In the genomic region with DNA sequence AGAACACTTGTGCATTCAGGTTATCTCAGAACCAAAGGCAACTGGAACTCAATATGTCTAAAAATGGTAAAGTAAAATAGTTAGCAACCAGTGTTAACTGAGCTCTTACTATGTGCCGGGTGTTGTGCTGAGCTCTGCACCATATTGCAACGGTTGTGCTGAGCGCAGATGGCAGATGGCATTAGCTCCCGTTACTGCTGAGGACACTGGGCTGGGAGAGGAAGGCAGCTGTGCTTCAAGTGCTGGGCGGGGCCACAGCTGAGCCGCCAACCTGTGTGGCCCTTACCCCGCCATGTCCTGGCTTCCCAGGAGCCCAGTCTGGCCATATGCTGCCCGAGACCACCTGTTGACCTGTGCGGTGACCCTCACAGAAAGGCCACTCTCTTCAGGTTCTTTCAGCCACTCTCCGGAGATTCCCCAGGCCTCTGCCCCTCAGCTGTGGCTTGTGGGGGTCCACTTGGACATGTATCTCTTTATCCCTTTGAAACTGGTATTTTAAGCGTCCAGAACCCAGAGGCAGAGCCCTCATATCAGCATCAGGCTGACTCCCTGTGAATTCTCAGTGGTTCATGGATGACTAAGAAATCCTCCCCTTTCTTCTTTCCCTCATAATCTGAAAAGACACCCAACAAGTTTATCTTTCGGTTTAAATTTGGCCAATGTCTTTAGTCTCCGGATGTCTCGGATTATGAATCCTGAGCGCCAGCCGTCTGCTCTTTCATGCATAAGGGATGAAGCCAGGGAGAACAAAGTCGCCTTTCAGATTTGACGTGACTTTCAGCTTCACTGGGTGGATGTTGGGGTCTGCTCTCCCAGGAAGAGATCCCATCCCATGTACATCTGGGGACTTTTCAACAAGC, we compare ENCODE assay signal across 13 cellular contexts. TPM values are rescaled to one million over a fixed set of nuclear protein-coding genes. Genes with fewer than 3 reads are reported as not detected.
DNase-seq lines count a peak whose midpoint lies in the region; ATAC-seq, FAIRE-seq and TF ChIP-seq lines count a peak whose summit lies in the region.
"Had no signal": no experiment of that assay in that cellular context is flagged by ENCODE, and none has a peak within 500 bp of the region (broad histone marks: within the 10 kb centered on the region; RNA-seq: fewer than 3 reads in every experiment).

No MANE protein-coding gene starts in this region.

- no peak; the same call in 1 of the 2 replicates for TF ChIP-seq EP300 in K562 (IDR thresholded peaks at IDR 0.05; ENCODE audit: low read length)

- POLR2A ChIA-PET in K562 (lab: Yijun Ruan, JAX) = interaction anchor here (0.6 to 6.6 kb wide), 3 partner anchors 10 to 201 kb away, joined by 3 to 39 read pairs (median 10); no protein-coding TSS in a partner anchor

- H3K4me3 ChIP-seq in K562 = no peak overlapping the region
- H3K4me3 ChIP-seq: adrenal gland had no signal

- no peak for TF ChIP-seq RAD21 in K562 (CRISPR knock-in tag; conservative IDR thresholded peaks at IDR 0.05 in 1 of 2, IDR thresholded peaks at IDR 0.05 in 1 of 2)

- no peaks in the 10 kb centered on the region for H3K9me3 ChIP-seq in K562 (replicated peaks; ENCODE audit: control insufficient read depth, insufficient read depth, low read depth, low read length)
- H3K9me3 ChIP-seq: adrenal gland, BE2C had no signal

- no peak overlapping the region; the same call in 2 of the 3 replicates for H3K27ac ChIP-seq in K562 (ENCODE audit: extremely low read depth, low read depth, low read length)

- peak overlapping the region in 1 of 7 donors; percentile 32 for H3K27ac Mint-ChIP-seq in CD14-positive monocyte
- H3K27ac Mint-ChIP-seq: activated CD4-positive, alpha-beta T cell treated with anti-CD3 and anti-CD28 coated beads, Interleukin-2, amount 10 ng/mL, durations not matched to agents 7 days and 5 days had no signal

- H3K36me3 ChIP-seq in K562 (ENCODE audit: control insufficient read depth, insufficient read depth, low read length) = peaks cover 3% of the 10 kb centered on the region; the same call in 1 of the 3 replicates
- H3K36me3 ChIP-seq: BE2C had no signal

- DNase-seq in Ammon's horn (ENCODE audit: low spot score) = peak; percentile 47
- peak; percentile 18 for DNase-seq in HT1080 (ENCODE audit: low read depth)
- DNase-seq in K562 (ENCODE audit: extremely low read depth in 1 of 4, low spot score in 3 of 4) = peak in 3 of 4 experiments; percentile 46 to 55 (median 51)
- DNase-seq in midbrain (lab: John Stamatoyannopoulos, UW) = peak; percentile 24
- no peak for DNase-seq in CD14-positive monocyte (ENCODE audit: low spot score)
- DNase-seq: activated CD4-positive, alpha-beta T cell treated with anti-CD3 and anti-CD28 coated beads, Interleukin-2, amount 10 ng/mL, durations not matched to agents 7 days and 5 days; Right ventricle myocardium superior had no signal

- no peaks in the 10 kb centered on the region for H3K9me3 Mint-ChIP-seq in CD14-positive monocyte
- H3K9me3 Mint-ChIP-seq: activated CD4-positive, alpha-beta T cell treated with anti-CD3 and anti-CD28 coated beads, Interleukin-2, amount 10 ng/mL, durations not matched to agents 7 days and 5 days had no signal

- H3K9me1 ChIP-seq in K562 (ENCODE audit: control insufficient read depth, insufficient read depth, low read length) = peaks cover 11% of the 10 kb centered on the region

- peak; percentile 8; the same call in 2 of the 3 replicates for ATAC-seq in K562
- no peak for ATAC-seq in GM21723 (IDR thresholded peaks at IDR 0.05; ENCODE audit: unreplicated experiment)
- ATAC-seq in HG03095 (IDR thresholded peaks at IDR 0.05; ENCODE audit: unreplicated experiment) = no peak
- ATAC-seq in GM21528 (IDR thresholded peaks at IDR 0.05; ENCODE audit: low FRiP score, unreplicated experiment) = no peak

- TF ChIP-seq POLR2A in K562 (conservative IDR thresholded peaks at IDR 0.05) = no peak

- no peaks in the 10 kb centered on the region for H3K79me2 ChIP-seq in K562 (ENCODE audit: control insufficient read depth, insufficient read depth, low read length)

- peak overlapping the region in 1 of 2 experiments; percentile 47; a peak in 2 of 4 replicates for H3K9ac ChIP-seq in K562 (ENCODE audit: insufficient read depth in 1 of 2, low read depth in 2 of 2, low read length in 2 of 2)

- CTCF ChIA-PET in K562 (lab: Yijun Ruan, JAX; ENCODE audit: low intra/inter-chr PET ratio) = interaction anchor here (0.6 kb wide), 1 partner anchor 139 kb away, joined by 3 read pairs; no protein-coding TSS in a partner anchor

- H3K4me3 Mint-ChIP-seq in CD14-positive monocyte = no peak overlapping the region
- H3K4me3 Mint-ChIP-seq: activated CD4-positive, alpha-beta T cell treated with anti-CD3 and anti-CD28 coated beads, Interleukin-2, amount 10 ng/mL, durations not matched to agents 7 days and 5 days had no signal

- H3K27me3 Mint-ChIP-seq in CD14-positive monocyte (ENCODE audit: low read depth in 3 of 3) = peaks cover 1 to 12% (median 8%) of the 10 kb centered on the region in 3 donors
- H3K27me3 Mint-ChIP-seq: activated CD4-positive, alpha-beta T cell treated with anti-CD3 and anti-CD28 coated beads, Interleukin-2, amount 10 ng/mL, durations not matched to agents 7 days and 5 days had no signal

- intact Hi-C loops in K562 (cut with micrococcal nuclease) (no loop called here), CD14-positive monocyte (cut with micrococcal nuclease) (no loop called here)

- BruUV-seq in K562 (replicated peaks; lab: Mats Ljungman, UMichigan) = no TSS peak

- peaks cover 22 to 34% of the 10 kb centered on the region in 2 donors for H3K36me3 Mint-ChIP-seq in CD14-positive monocyte

- peaks cover 0 to 25% of the 10 kb centered on the region in 2 experiments; a peak in 2 of 5 replicates for H3K27me3 ChIP-seq in K562 (ENCODE audit: control insufficient read depth in 2 of 2, insufficient read depth in 2 of 2, low read length in 2 of 2)
- H3K27me3 ChIP-seq: adrenal gland, BE2C had no signal

- in situ Hi-C loops in K562 (cut with MboI) = loop anchor here (10.0 kb wide), 1 partner anchor 1725 kb away; no protein-coding TSS in a partner anchor

- WGBS in K562 (ENCODE audit: insufficient coverage, low coverage, missing lambda C conversion rate) = 25% methylated on average over 18 of the region's 18 CpGs

- no peak overlapping the region for H2AFZ ChIP-seq in K562 (ENCODE audit: low read depth, low read length)

- FAIRE-seq in K562 (lab: Jason Lieb, UNC) = peak; percentile 79
- FAIRE-seq: GM12892 had no signal

- no peak for TF ChIP-seq CTCF in K562 (IDR thresholded peaks at IDR 0.05 in 2 of 3, conservative IDR thresholded peaks at IDR 0.05 in 1 of 3; ENCODE audit: insufficient read depth in 2 of 3, low read depth in 1 of 3, low read length in 3 of 3)
- TF ChIP-seq CTCF in CD14-positive monocyte (IDR thresholded peaks at IDR 0.05) = no peak

- peaks cover 10% of the 10 kb centered on the region for H3K4me1 Mint-ChIP-seq in CD14-positive monocyte

- H3K4me2 ChIP-seq in K562 (ENCODE audit: insufficient read depth, low read length) = peak overlapping the region; percentile 2; the same call in 1 of the 2 replicates

- H3K4me1 ChIP-seq in K562 (replicated peaks in 1 of 2; ENCODE audit: control insufficient read depth in 2 of 2, insufficient read depth in 2 of 2, low read length in 2 of 2) = peaks cover 24 to 47% of the 10 kb centered on the region in 2 experiments
- H3K4me1 ChIP-seq: BE2C had no signal

- no peaks in the 10 kb centered on the region for H4K20me1 ChIP-seq in K562 (replicated peaks; ENCODE audit: control insufficient read depth, insufficient read depth, low read length)

RNA-seq across cellular contexts. Expression of a gene that starts 26.4 kb away (rescaled TPM):
- 11.6 and 13.8 TPM in 2 replicates for total RNA-seq in HT1080 (2014; rRNA removed; shearing (Covaris generic))
- polyA plus RNA-seq in HT1080 (2015; cell fraction: cytosol; rRNA removed) = 11.1 and 13.0 TPM in 2 replicates
- polyA plus RNA-seq in HT1080 (2015; cell fraction: nucleus; rRNA removed) = 13.1 and 13.7 TPM in 2 replicates
- total RNA-seq in K562 (2011; cell fraction: chromatin; rRNA removed; ENCODE audit: low replicate concordance) = 30.0 and 73.0 TPM in 2 replicates
- 38.5 and 41.1 TPM in 2 replicates for total RNA-seq in K562 (2011; cell fraction: nucleolus; rRNA removed)
- 33.9 and 37.2 TPM in 2 replicates for total RNA-seq in K562 (2011; cell fraction: nucleoplasm; rRNA removed)
- 14.2 and 19.0 TPM in 2 replicates for total RNA-seq in K562 (2014; rRNA removed)
- total RNA-seq in K562 (2014; rRNA removed; fragmentation: Illumina TruSeq; extraction: Trizol) = 10.9 and 13.0 TPM in 2 replicates
- 16.3 and 17.7 TPM in 2 replicates for total RNA-seq in K562 (2015; rRNA removed; fragmentation: Illumina TruSeq; extraction: Trizol)
- total RNA-seq in K562 (2021) = 28.8 and 29.2 TPM in 2 replicates
- polyA plus RNA-seq in K562 (2011; rRNA removed) = 16.2 and 25.0 TPM in 2 replicates
- polyA plus RNA-seq in K562 (2011; cell fraction: cytosol; rRNA removed) = 22.4 and 23.7 TPM in 2 replicates
- 69.9 and 75.9 TPM in 2 replicates for polyA plus RNA-seq in K562 (2011; cell fraction: nucleus; rRNA removed)
- 24.3 and 30.1 TPM in 2 replicates for polyA plus RNA-seq in K562 (2012)
- polyA plus RNA-seq in K562 (2014; fragmentation: Illumina TruSeq; extraction: Trizol) = 26.8 and 29.6 TPM in 2 replicates
- polyA plus RNA-seq in K562 (2014; fragmentation: Nextera tagmentation; extraction: Ambion mirVana) = 1 to 10 TPM in 1 of 2 experiments, under 1 TPM in 1; 0.56 to 1.4 TPM
- 22.2 and 25.7 TPM in 2 replicates for polyA plus RNA-seq in K562 (2014; rRNA removed)
- polyA minus RNA-seq in K562 (2011; rRNA and poly(A)+ RNA removed) = 11.8 and 12.8 TPM in 2 replicates
- polyA minus RNA-seq in K562 (2011; cell fraction: cytosol; rRNA and poly(A)+ RNA removed) = 11.8 and 16.7 TPM in 2 replicates
- 6.9 and 14.2 TPM in 2 replicates for polyA minus RNA-seq in K562 (2011; cell fraction: nucleus; rRNA and poly(A)+ RNA removed)
- polyA plus RNA-seq in CD14-positive monocyte = 10 to 100 TPM; 14.6 to 18.5 TPM

RNA-seq across cellular contexts. Expression of a gene that starts 46.8 kb away (rescaled TPM):
- total RNA-seq in HT1080 (2014; rRNA removed; shearing (Covaris generic)) = not detected in 2 replicates
- polyA plus RNA-seq in HT1080 (2015; cell fraction: cytosol; rRNA removed) = 0.07 TPM in 2 replicates
- 0.19 and 0.79 TPM in 2 replicates for polyA plus RNA-seq in HT1080 (2015; cell fraction: nucleus; rRNA removed)
- 0.19 TPM in 1 of 2 replicates, not detected in the other for total RNA-seq in K562 (2011; cell fraction: chromatin; rRNA removed; ENCODE audit: low replicate concordance)
- total RNA-seq in K562 (2011; cell fraction: nucleolus; rRNA removed) = 0.13 and 0.50 TPM in 2 replicates
- total RNA-seq in K562 (2011; cell fraction: nucleoplasm; rRNA removed) = 0.22 and 0.46 TPM in 2 replicates
- total RNA-seq in K562 (2014; rRNA removed) (not detected in 2 replicates), K562 (2014; rRNA removed; fragmentation: Illumina TruSeq; extraction: Trizol) (0.15 TPM in 1 of 2 replicates, not detected in the other), K562 (2015; rRNA removed; fragmentation: Illumina TruSeq; extraction: Trizol) (0.18 TPM in 1 of 2 replicates, not detected in the other), K562 (2021) (0.22 and 0.44 TPM in 2 replicates)
- polyA plus RNA-seq in K562 (2011; rRNA removed) (0.06 and 0.11 TPM in 2 replicates), K562 (2014; fragmentation: Illumina TruSeq; extraction: Trizol) (0.04 and 0.29 TPM in 2 replicates), K562 (2014; fragmentation: Nextera tagmentation; extraction: Ambion mirVana) (not detected), K562 (2014; rRNA removed) (0.04 TPM in 1 of 2 replicates, not detected in the other), CD14-positive monocyte (1 to 10 TPM; 1.2 to 1.7 TPM)
- polyA plus RNA-seq in K562 (2011; cell fraction: cytosol; rRNA removed) = 0.07 TPM in 2 replicates
- polyA plus RNA-seq in K562 (2011; cell fraction: nucleus; rRNA removed) = 0.07 and 0.25 TPM in 2 replicates
- polyA plus RNA-seq in K562 (2012) = 0.07 and 0.53 TPM in 2 replicates
- polyA minus RNA-seq in K562 (2011; rRNA and poly(A)+ RNA removed) = 0.18 TPM in 1 of 2 replicates, not detected in the other
- polyA minus RNA-seq in K562 (2011; cell fraction: cytosol; rRNA and poly(A)+ RNA removed) = not detected in 2 replicates
- polyA minus RNA-seq in K562 (2011; cell fraction: nucleus; rRNA and poly(A)+ RNA removed) = 0.13 TPM in 1 of 2 replicates, not detected in the other
